ENCODE assay signal across 18 cellular contexts in the genomic region with DNA sequence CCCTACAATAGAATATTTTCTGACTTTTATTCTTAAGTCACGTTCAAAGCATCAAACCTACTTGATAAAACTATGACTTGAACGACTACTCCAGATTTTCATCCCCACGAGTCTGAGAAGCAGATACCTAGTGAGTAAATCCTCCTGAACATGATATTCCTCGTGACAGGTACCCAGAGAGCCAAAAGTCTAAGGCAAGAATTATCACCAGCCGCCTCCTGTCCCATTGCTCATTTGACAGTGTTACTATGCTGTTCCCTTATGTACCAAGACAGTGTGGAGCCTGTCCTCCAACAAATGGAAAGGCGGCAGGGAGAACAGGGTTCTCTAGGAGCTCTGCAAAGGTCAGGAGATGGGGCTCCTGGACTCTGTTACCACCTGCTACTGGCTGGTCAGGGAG. TPM values are rescaled to one million over a fixed set of nuclear protein-coding genes. Genes with fewer than 3 reads are reported as not detected.
"Had no signal": no experiment of that assay in that cellular context is flagged by ENCODE, and none has a peak within 500 bp of the region (broad histone marks: within the 10 kb centered on the region; RNA-seq: fewer than 3 reads in every experiment).

No MANE protein-coding gene starts in this region.

- H3K27me3 ChIP-seq: MG63, SJSA1 had no signal

- H3K27ac ChIP-seq: SJSA1, SK-N-MC had no signal

- H3K9me3 ChIP-seq: MG63, SJSA1 had no signal

- H3K4me3 ChIP-seq: MG63, SJSA1, SK-N-MC had no signal

- DNase-seq: Karpas-422, KG1, MG63, NCI-H1092 treated with DMSO at 0.1 percent for 48 hours, NCI-H1436, NCI-H187, NCI-H2029, NCI-H2081 treated with DMSO at 0.1 percent for 48 hours, NCI-H2171, NCI-H524, NCI-H69, NCI-H774, Right ventricle myocardium superior, RPMI8226, SIG-M5 had no signal

- H3K36me3 ChIP-seq: MG63, SJSA1 had no signal

RNA-seq across cellular contexts. Expression of gene ALPK2, which starts 8.3 kb away (rescaled TPM):
- total RNA-seq: HT-29 had no signal
